ENCODE assay signal across 19 cellular contexts in genomic region chr1:39928809-39929587, GRCh38.
"Had no signal": no experiment of that assay in that cellular context is flagged by ENCODE, and none has a peak within 500 bp of the region (broad histone marks: within the 10 kb centered on the region; RNA-seq: fewer than 3 reads in every experiment).

No MANE protein-coding gene starts in this region.

- H3K9me3 ChIP-seq: left ventricle myocardium inferior, ovary, right atrium auricular region, suprapubic skin, thyroid gland, upper lobe of left lung, uterus had no signal

- H3K36me3 ChIP-seq: left ventricle myocardium inferior, neural progenitor cell, ovary, right atrium auricular region, suprapubic skin, thyroid gland, upper lobe of left lung, uterus had no signal

- H3K9me3 Mint-ChIP-seq: natural killer cell treated with Interleukin-12 subunit alpha and Interleukin-12 subunit beta and Interleukin-15 and Interleukin-18, amount 100 ng/mL, for 72 hours; neural progenitor cell had no signal

- H3K27ac Mint-ChIP-seq: natural killer cell treated with Interleukin-12 subunit alpha and Interleukin-12 subunit beta and Interleukin-15 and Interleukin-18, amount 100 ng/mL, for 72 hours had no signal

- H3K4me1 ChIP-seq: neural progenitor cell, uterus had no signal

- H3K27me3 ChIP-seq: ovary, right atrium auricular region, suprapubic skin, thyroid gland, upper lobe of left lung, uterus had no signal

- DNase-seq: effector memory CD4-positive, alpha-beta T cell; glutamatergic neuron; islet precursor cell; left ventricle myocardium inferior; mesendoderm; nucleus accumbens; ovary; stimulated activated CD4-positive, alpha-beta T cell treated with anti-CD3 and anti-CD28 coated beads, Interleukin-2, amount 100 ng/mL, for 48 hours; stimulated activated naive CD8-positive, alpha-beta T cell treated with anti-CD3 and anti-CD28 coated beads, Interleukin-15, Interleukin-2, amounts not matched to agents 100 U/mL and 50 U/mL, for 24 hours; thyroid gland; upper lobe of left lung; uterus had no signal

- H3K27ac ChIP-seq: left ventricle myocardium inferior, neural progenitor cell, ovary, right atrium auricular region, suprapubic skin, thyroid gland, upper lobe of left lung, uterus had no signal

- H3K4me3 ChIP-seq: left ventricle myocardium inferior, lung, neural progenitor cell, ovary, right atrium auricular region, smooth muscle cell, suprapubic skin, thyroid gland, upper lobe of left lung, uterus had no signal

- H3K9ac ChIP-seq: neural progenitor cell had no signal

- H3K36me3 Mint-ChIP-seq: natural killer cell treated with Interleukin-12 subunit alpha and Interleukin-12 subunit beta and Interleukin-15 and Interleukin-18, amount 100 ng/mL, for 72 hours; neural progenitor cell had no signal

- H3K4me2 ChIP-seq: neural progenitor cell, smooth muscle cell had no signal

- ATAC-seq: esophagus mucosa; natural killer cell treated with Interleukin-12 subunit alpha and Interleukin-12 subunit beta and Interleukin-15 and Interleukin-18, amount 100 ng/mL, for 72 hours; stimulated activated naive CD8-positive, alpha-beta T cell treated with anti-CD3 and anti-CD28 coated beads, Interleukin-15, Interleukin-2, amounts not matched to agents 100 U/mL and 50 U/mL, for 24 hours had no signal

- H3K4me3 Mint-ChIP-seq: natural killer cell treated with Interleukin-12 subunit alpha and Interleukin-12 subunit beta and Interleukin-15 and Interleukin-18, amount 100 ng/mL, for 72 hours; neural progenitor cell had no signal

- H2AFZ ChIP-seq: neural progenitor cell had no signal
